In the genomic region with DNA sequence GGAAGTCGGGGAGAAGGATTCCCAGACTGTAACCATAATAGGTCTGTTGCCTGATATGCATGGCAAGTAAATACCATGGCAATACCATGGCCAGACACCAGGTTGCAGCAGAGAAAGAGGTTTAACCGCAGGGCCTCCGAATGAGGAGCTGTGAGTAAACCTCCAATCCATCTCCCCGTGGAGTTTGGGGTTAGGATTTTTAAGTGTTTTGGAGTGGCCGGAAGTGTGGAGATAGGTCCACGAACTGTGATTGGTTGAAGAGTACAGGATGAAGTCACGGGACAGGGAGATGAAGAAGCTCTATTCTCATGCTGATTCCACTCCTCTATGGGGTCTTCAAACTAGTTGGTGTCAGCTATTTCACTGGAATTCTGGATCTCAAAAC, we compare ENCODE assay signal across 9 cellular contexts.
A peak's percentile ranks its signal among the peaks of the same experiment; 100 is the strongest.
DNase-seq lines count a peak whose midpoint lies in the region; ATAC-seq, FAIRE-seq and TF ChIP-seq lines count a peak whose summit lies in the region.
"Had no signal": no experiment of that assay in that cellular context is flagged by ENCODE, and none has a peak within 500 bp of the region (broad histone marks: within the 10 kb centered on the region; RNA-seq: fewer than 3 reads in every experiment).

No MANE protein-coding gene starts in this region.

- H3K4me3 ChIP-seq in A549, result no peak overlapping the region
- H3K4me3 ChIP-seq: skin epidermis had no signal

- no peaks in the 10 kb centered on the region for H3K36me3 Mint-ChIP-seq in immature natural killer cell

- peaks cover 0 to 2% of the 10 kb centered on the region in 2 donors for H3K4me1 Mint-ChIP-seq in immature natural killer cell

- H3K9me3 ChIP-seq in A549, result no peaks in the 10 kb centered on the region

- DNase-seq in A549 (ENCODE audit: low read depth in 1 of 2, low spot score in 1 of 2), result peak; percentile 80 to 81
- peak; percentile 15 for DNase-seq in GM12892 (ENCODE audit: insufficient read length)
- peak; percentile 32 for DNase-seq in MV-4-11 (lab: John Stamatoyannopoulos, UW)
- peak; percentile 69 for DNase-seq in SW480 (ENCODE audit: low spot score)
- peak; percentile 52 for DNase-seq in brain pericyte (ENCODE audit: low read depth, low spot score)
- peak in 2 of 3 donors; percentile 1 to 2 for DNase-seq in immature natural killer cell
- peak; percentile 31 to 53 (median 32) for DNase-seq in stimulated activated CD4-positive, alpha-beta T cell treated with anti-CD3 and anti-CD28 coated beads, Interleukin-12 subunit alpha, Interleukin-12 subunit beta, amount 100 ng/mL, for 48 hours (ENCODE audit: low read depth in 2 of 3, low spot score in 1 of 3)

- POLR2A ChIA-PET in A549 (lab: Yijun Ruan, JAX), result interaction anchor here (0.6 to 1.2 kb wide), 2 partner anchors 193 to 288 kb away, joined by 4 to 9 read pairs; no protein-coding TSS in a partner anchor

- no peaks in the 10 kb centered on the region for H3K9me3 Mint-ChIP-seq in immature natural killer cell

- no peak overlapping the region for H3K27ac ChIP-seq in A549
- H3K27ac ChIP-seq: skin epidermis had no signal

- CTCF ChIA-PET in A549 (lab: Yijun Ruan, JAX), result interaction anchor here (0.6 to 7.3 kb wide), 36 partner anchors 9 to 414 kb away, joined by 3 to 102 read pairs (median 4); a partner anchor contains a TSS

- FAIRE-seq in A549 (lab: Jason Lieb, UNC), result peak; percentile 94
- FAIRE-seq in GM12892 (lab: Jason Lieb, UNC), result peak; percentile 78

- peak; percentile 86 to 88 for TF ChIP-seq RAD21 in A549 (conservative IDR thresholded peaks at IDR 0.05 in 1 of 2, IDR thresholded peaks at IDR 0.05 in 1 of 2)

- TF ChIP-seq EP300 in A549 (IDR thresholded peaks at IDR 0.05), result no peak

- H3K27ac Mint-ChIP-seq in immature natural killer cell, result no peak overlapping the region

- no peak overlapping the region for H3K4me3 Mint-ChIP-seq in immature natural killer cell

- H3K27me3 Mint-ChIP-seq in immature natural killer cell (ENCODE audit: low read depth in 3 of 3), result peaks cover 2 to 4% (median 3%) of the 10 kb centered on the region in 3 donors

- TF ChIP-seq POLR2A in A549 (IDR thresholded peaks at IDR 0.05; ENCODE audit: low read length) (no peak), GM12892 (IDR thresholded peaks at IDR 0.05; ENCODE audit: low read depth, low read length) (no peak)

- peak; percentile 70 for TF ChIP-seq CTCF in A549 (IDR thresholded peaks at IDR 0.05)

- WGBS in A549 (ENCODE audit: missing lambda C conversion rate), result 3% methylated on average over 7 of the region's 7 CpGs

- no peaks in the 10 kb centered on the region for H3K4me1 ChIP-seq in A549

- H3K4me2 ChIP-seq in A549, result peak overlapping the region; percentile 15; the same call in 1 of the 3 replicates

- ATAC-seq in A549 (peak; percentile 98 to 99), HG02642 (IDR thresholded peaks at IDR 0.05; ENCODE audit: poor library complexity, unreplicated experiment) (peak; percentile 89)

TF ChIP-seq in A549, 52 proteins besides CTCF, POLR2A, EP300 and RAD21:
- TF ChIP-seq, protein P1, sequence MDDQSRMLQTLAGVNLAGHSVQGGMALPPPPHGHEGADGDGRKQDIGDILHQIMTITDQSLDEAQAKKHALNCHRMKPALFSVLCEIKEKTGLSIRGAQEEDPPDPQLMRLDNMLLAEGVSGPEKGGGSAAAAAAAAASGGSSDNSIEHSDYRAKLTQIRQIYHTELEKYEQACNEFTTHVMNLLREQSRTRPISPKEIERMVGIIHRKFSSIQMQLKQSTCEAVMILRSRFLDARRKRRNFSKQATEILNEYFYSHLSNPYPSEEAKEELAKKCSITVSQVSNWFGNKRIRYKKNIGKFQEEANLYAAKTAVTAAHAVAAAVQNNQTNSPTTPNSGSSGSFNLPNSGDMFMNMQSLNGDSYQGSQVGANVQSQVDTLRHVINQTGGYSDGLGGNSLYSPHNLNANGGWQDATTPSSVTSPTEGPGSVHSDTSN (IDR thresholded peaks at IDR 0.05), result no peak
- peak; percentile 92 for TF ChIP-seq SMC3 (IDR thresholded peaks at IDR 0.05)

Comparison
In these comparisons a context has a peak if more than half of its experiments do, and no peak if none do; other contexts are left out.
1. DNase-seq: peak in every context shown above with its lines; median percentile 80 in A549; 69 in SW480; 52 in brain pericyte; 32 in MV-4-11; 32 in stimulated activated CD4-positive, alpha-beta T cell treated with anti-CD3 and anti-CD28 coated beads, Interleukin-12 subunit alpha, Interleukin-12 subunit beta, amount 100 ng/mL, for 48 hours; 15 in GM12892; 2 in immature natural killer cell.